1 cellular context compared by ENCODE assay signal in the genomic region with DNA sequence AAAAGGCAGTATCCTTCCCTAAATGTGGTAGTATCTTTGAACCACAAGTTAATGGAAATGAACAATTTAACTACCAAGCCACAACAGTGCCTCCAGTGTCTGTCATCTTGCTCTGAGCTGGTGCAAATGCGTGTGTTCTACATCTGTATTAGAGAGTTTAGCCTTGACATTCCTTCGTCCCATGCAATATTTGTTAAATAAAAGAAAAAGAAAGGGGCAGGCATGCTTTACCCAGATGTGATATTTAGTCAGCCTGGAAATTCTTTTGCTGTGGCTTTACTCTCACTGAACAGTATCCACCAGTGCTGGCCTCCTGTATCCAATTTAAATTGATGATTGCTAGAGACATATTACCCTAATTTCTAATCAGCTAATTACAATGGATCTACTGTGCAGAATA.
TF ChIP-seq lines count a peak whose summit lies in the region.

No MANE protein-coding gene starts in this region.

TF ChIP-seq in WTC11, 78 proteins besides CTCF, POLR2A, EP300 and RAD21 (continued from another document):
- no peak for TF ChIP-seq CBFB (CRISPR knock-in tag; IDR thresholded peaks at IDR 0.05; ENCODE audit: low read depth)
- TF ChIP-seq, protein P1, sequence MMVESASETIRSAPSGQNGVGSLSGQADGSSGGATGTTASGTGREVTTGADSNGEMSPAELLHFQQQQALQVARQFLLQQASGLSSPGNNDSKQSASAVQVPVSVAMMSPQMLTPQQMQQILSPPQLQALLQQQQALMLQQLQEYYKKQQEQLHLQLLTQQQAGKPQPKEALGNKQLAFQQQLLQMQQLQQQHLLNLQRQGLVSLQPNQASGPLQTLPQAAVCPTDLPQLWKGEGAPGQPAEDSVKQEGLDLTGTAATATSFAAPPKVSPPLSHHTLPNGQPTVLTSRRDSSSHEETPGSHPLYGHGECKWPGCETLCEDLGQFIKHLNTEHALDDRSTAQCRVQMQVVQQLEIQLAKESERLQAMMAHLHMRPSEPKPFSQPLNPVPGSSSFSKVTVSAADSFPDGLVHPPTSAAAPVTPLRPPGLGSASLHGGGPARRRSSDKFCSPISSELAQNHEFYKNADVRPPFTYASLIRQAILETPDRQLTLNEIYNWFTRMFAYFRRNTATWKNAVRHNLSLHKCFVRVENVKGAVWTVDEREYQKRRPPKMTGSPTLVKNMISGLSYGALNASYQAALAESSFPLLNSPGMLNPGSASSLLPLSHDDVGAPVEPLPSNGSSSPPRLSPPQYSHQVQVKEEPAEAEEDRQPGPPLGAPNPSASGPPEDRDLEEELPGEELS (CRISPR knock-in tag; IDR thresholded peaks at IDR 0.05), result no peak
- TF ChIP-seq, protein P2, sequence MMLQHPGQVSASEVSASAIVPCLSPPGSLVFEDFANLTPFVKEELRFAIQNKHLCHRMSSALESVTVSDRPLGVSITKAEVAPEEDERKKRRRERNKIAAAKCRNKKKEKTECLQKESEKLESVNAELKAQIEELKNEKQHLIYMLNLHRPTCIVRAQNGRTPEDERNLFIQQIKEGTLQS (CRISPR knock-in tag; conservative IDR thresholded peaks at IDR 0.05), result no peak
